Comparison of ENCODE assay signal across 10 cellular contexts in genomic region chr14:91202234-91202974, GRCh38. TPM values are rescaled to one million over a fixed set of nuclear protein-coding genes. Genes with fewer than 3 reads are reported as not detected.
DNase-seq lines count a peak whose midpoint lies in the region; ATAC-seq and TF ChIP-seq lines count a peak whose summit lies in the region.
"Had no signal": no experiment of that assay in that cellular context is flagged by ENCODE, and none has a peak within 500 bp of the region (broad histone marks: within the 10 kb centered on the region; RNA-seq: fewer than 3 reads in every experiment).

No MANE protein-coding gene starts in this region.

- intact Hi-C loops in prostate gland (cut with DNase I), result no loop called here

- H3K27me3 Mint-ChIP-seq in T-helper 17 cell, result no peaks in the 10 kb centered on the region

- ATAC-seq in T-helper 17 cell (no peak), GM18861 (IDR thresholded peaks at IDR 0.05; ENCODE audit: unreplicated experiment) (no peak)

- no peak for TF ChIP-seq CTCF in prostate gland (IDR thresholded peaks at IDR 0.05)

- peak; percentile 48 for DNase-seq in ELR (ENCODE audit: low read depth)
- DNase-seq in T-helper 17 cell, result no peak
- DNase-seq in fibroblast of gingiva (ENCODE audit: low read depth), result peak; percentile 10
- peak; percentile 35 for DNase-seq in prostate gland (ENCODE audit: low spot score)
- no peak for DNase-seq in SHP77 (lab: John Stamatoyannopoulos, UW)
- no peak for DNase-seq in activated CD8-positive, alpha-beta memory T cell treated with anti-CD3 and anti-CD28 coated beads, Interleukin-2, amount 50 U/mL, for 48 hours
- DNase-seq in stimulated activated naive CD4-positive, alpha-beta T cell (lab: John Stamatoyannopoulos, UW), result no peak

- H3K4me1 ChIP-seq in prostate gland (replicated peaks), result no peaks in the 10 kb centered on the region

- H3K9me3 ChIP-seq in T-helper 17 cell (ENCODE audit: control insufficient read depth, low read length, poor library complexity, severe bottlenecking) (no peaks in the 10 kb centered on the region), prostate gland (no peaks in the 10 kb centered on the region)
- H3K9me3 ChIP-seq: neutrophil had no signal

- H3K4me1 Mint-ChIP-seq in T-helper 17 cell, result peaks cover 26% of the 10 kb centered on the region

- H3K27ac ChIP-seq in prostate gland, result peak overlapping the region in 1 of 2 donors; percentile 50
- H3K27ac ChIP-seq: epithelial cell of prostate had no signal

- WGBS in prostate gland, result 85% methylated on average over 15 of the region's 15 CpGs

- no peak overlapping the region for H3K4me3 ChIP-seq in prostate gland

- peaks cover 22% of the 10 kb centered on the region for H3K36me3 Mint-ChIP-seq in T-helper 17 cell (ENCODE audit: low read depth)

- H3K36me3 ChIP-seq in prostate gland, result peaks cover 0 to 7% of the 10 kb centered on the region in 2 donors

- H3K27ac Mint-ChIP-seq in T-helper 17 cell, result peak overlapping the region; percentile 47

- H3K27me3 ChIP-seq in prostate gland (replicated peaks; ENCODE audit: insufficient read depth), result no peaks in the 10 kb centered on the region
- H3K27me3 ChIP-seq: neutrophil had no signal

- peak overlapping the region; percentile 73 for H3K4me3 Mint-ChIP-seq in T-helper 17 cell

- TF ChIP-seq POLR2A in prostate gland (IDR thresholded peaks at IDR 0.05), result no peak

RNA-seq across cellular contexts. Expression of gene GPR68, which starts 42.1 kb away (rescaled TPM):
- total RNA-seq in T-helper 17 cell, result 10 to 100 TPM in 1 of 2 donors, 1 to 10 TPM in 1; 7.6 to 12.4 TPM
- total RNA-seq in prostate gland, result 1 to 10 TPM in 1 of 2 donors, under 1 TPM in 1; 0.87 to 3.0 TPM

Comparison
In these comparisons a context has a peak if more than half of its experiments do, and no peak if none do; other contexts are left out.
1. DNase-seq: peak in ELR (single experiment), fibroblast of gingiva (single experiment) and prostate gland (single experiment); none in T-helper 17 cell (0 of 3), SHP77 (0 of 2), activated CD8-positive, alpha-beta memory T cell treated with anti-CD3 and anti-CD28 coated beads, Interleukin-2, amount 50 U/mL, for 48 hours (single experiment) and stimulated activated naive CD4-positive, alpha-beta T cell (0 of 6).